In genomic region chr19:45467115-45467455, GRCh38 we compare ENCODE assay signal across 8 cellular contexts. TPM values are rescaled to one million over a fixed set of nuclear protein-coding genes. Genes with fewer than 3 reads are reported as not detected.
DNase-seq lines count a peak whose midpoint lies in the region; ATAC-seq lines count a peak whose summit lies in the region.

No MANE protein-coding gene starts in this region.

- H3K27ac ChIP-seq in GM23248 (peak overlapping the region; percentile 100), SJSA1 (peak overlapping the region; percentile 84)

- H3K4me1 ChIP-seq in GM23248 (ENCODE audit: insufficient read depth) = peaks cover 10% of the 10 kb centered on the region; the same call in 1 of the 2 replicates
- H3K4me1 ChIP-seq in SJSA1 (replicated peaks) = peaks cover 24% of the 10 kb centered on the region

- DNase-seq in GM23248 (peak; percentile 63), SJSA1 (ENCODE audit: low read depth in 1 of 2, low spot score in 2 of 2) (no peak), fibroblast of peridontal ligament (ENCODE audit: extremely low read depth) (peak; percentile 38), skeletal muscle cell (ENCODE audit: low read depth) (no peak), NAMALWA (ENCODE audit: low spot score) (no peak), SIG-M5 treated with dmso at 0.1 percent for 504 hours (lab: John Stamatoyannopoulos, UW; ENCODE audit: unreplicated experiment) (no peak)
- no peak for DNase-seq in activated CD4-positive, alpha-beta T cell treated with anti-CD3 and anti-CD28 coated beads for 4 hours

- H2AFZ ChIP-seq in GM23248 = peak overlapping the region; percentile 90

- peaks cover 27% of the 10 kb centered on the region for H3K79me2 ChIP-seq in GM23248 (ENCODE audit: insufficient read depth)

- H3K36me3 ChIP-seq in GM23248 (ENCODE audit: low read depth) (no peaks in the 10 kb centered on the region), SJSA1 (no peaks in the 10 kb centered on the region)

- peak overlapping the region; percentile 100 for H3K9ac ChIP-seq in GM23248

- in situ Hi-C loops in GM23248 (cut with MboI) = no loop called here

- H3K4me2 ChIP-seq in GM23248 (ENCODE audit: unreplicated experiment) = peak overlapping the region; percentile 100

- 2% methylated on average over 11 of the region's 11 CpGs for WGBS in GM23248 (ENCODE audit: low coverage in 1 of 2, low lambda C conversion rate in 2 of 2, missing lambda C conversion rate in 2 of 2), 2 experiments

- no peak for ATAC-seq in HG02798 (IDR thresholded peaks at IDR 0.05; ENCODE audit: poor library complexity, unreplicated experiment)

- H4K20me1 ChIP-seq in GM23248 (ENCODE audit: insufficient read depth) = no peaks in the 10 kb centered on the region

- no peaks in the 10 kb centered on the region for H3K9me2 ChIP-seq in GM23248 (ENCODE audit: insufficient read depth)

- H3K9me3 ChIP-seq in GM23248 (ENCODE audit: low read depth) = no peaks in the 10 kb centered on the region
- no peaks in the 10 kb centered on the region for H3K9me3 ChIP-seq in SJSA1 (replicated peaks)

- H3K27me3 ChIP-seq in GM23248 (replicated peaks; ENCODE audit: insufficient read depth) (no peaks in the 10 kb centered on the region), SJSA1 (replicated peaks) (no peaks in the 10 kb centered on the region)

- no peaks in the 10 kb centered on the region; the same call in 1 of the 2 replicates for H3F3A ChIP-seq in GM23248 (ENCODE audit: insufficient read depth)

- H3K4me3 ChIP-seq in GM23248 (peak overlapping the region; percentile 96), SJSA1 (peak overlapping the region; percentile 49), skeletal muscle cell (ENCODE audit: low read depth, low read length) (peak overlapping the region; percentile 95)

RNA-seq across cellular contexts. Expression of gene FOSB, which starts 0.7 kb away (rescaled TPM):
- 11.9 and 16.1 TPM in 2 replicates for total RNA-seq in GM23248 (2014; rRNA removed; shearing (Covaris generic))
- polyA plus RNA-seq in GM23248 (2016; fragmentation: Nextera tagmentation; extraction: Ambion mirVana) = 4.8 and 8.3 TPM in 2 replicates
- 1.1 TPM in 1 of 2 replicates, not detected in the other for total RNA-seq in SJSA1 (2014; rRNA removed; shearing (Covaris generic))

RNA-seq across cellular contexts. Expression of gene RTN2, which starts 29.8 kb away (rescaled TPM):
- 14.8 and 19.6 TPM in 2 replicates for total RNA-seq in GM23248 (2014; rRNA removed; shearing (Covaris generic))
- polyA plus RNA-seq in GM23248 (2016; fragmentation: Nextera tagmentation; extraction: Ambion mirVana) = 7.8 and 8.2 TPM in 2 replicates
- 5.1 and 7.5 TPM in 2 replicates for total RNA-seq in SJSA1 (2014; rRNA removed; shearing (Covaris generic))

RNA-seq across cellular contexts. Expression of gene PPM1N, which starts 31.2 kb away (rescaled TPM):
- total RNA-seq in GM23248 (2014; rRNA removed; shearing (Covaris generic)) = 0.32 TPM in 1 of 2 replicates, not detected in the other
- polyA plus RNA-seq in GM23248 (2016; fragmentation: Nextera tagmentation; extraction: Ambion mirVana) = 0.33 and 0.63 TPM in 2 replicates
- 0.29 TPM in 1 of 2 replicates, not detected in the other for total RNA-seq in SJSA1 (2014; rRNA removed; shearing (Covaris generic))

RNA-seq across cellular contexts. Expression of gene VASP, which starts 40.2 kb away (rescaled TPM):
- 108 and 135 TPM in 2 replicates for total RNA-seq in GM23248 (2014; rRNA removed; shearing (Covaris generic))
- polyA plus RNA-seq in GM23248 (2016; fragmentation: Nextera tagmentation; extraction: Ambion mirVana) = 31.9 and 32.6 TPM in 2 replicates
- total RNA-seq in SJSA1 (2014; rRNA removed; shearing (Covaris generic)) = 115 TPM in 2 replicates

RNA-seq across cellular contexts. Expression of gene ERCC1, which starts 43.4 kb away (rescaled TPM):
- 63.0 and 79.8 TPM in 2 replicates for total RNA-seq in GM23248 (2014; rRNA removed; shearing (Covaris generic))
- 89.0 and 90.9 TPM in 2 replicates for polyA plus RNA-seq in GM23248 (2016; fragmentation: Nextera tagmentation; extraction: Ambion mirVana)
- 102 and 247 TPM in 2 replicates for total RNA-seq in SJSA1 (2014; rRNA removed; shearing (Covaris generic))

Comparison
In these comparisons a context has a peak if more than half of its experiments do, and no peak if none do; other contexts are left out.
1. DNase-seq: peak in GM23248 (single experiment) and fibroblast of peridontal ligament (single experiment); none in SJSA1 (0 of 2), skeletal muscle cell (single experiment), NAMALWA (single experiment), SIG-M5 treated with dmso at 0.1 percent for 504 hours (single experiment) and activated CD4-positive, alpha-beta T cell treated with anti-CD3 and anti-CD28 coated beads for 4 hours (0 of 2).
2. Peak in every context shown above with its lines, with median percentiles within 50 percentile points of each other: H3K4me3 ChIP-seq.